In genomic region chr17:43914451-43914850, GRCh38 we compare ENCODE assay signal across 31 cellular contexts. TPM values are rescaled to one million over a fixed set of nuclear protein-coding genes. Genes with fewer than 3 reads are reported as not detected.
"Had no signal": no experiment of that assay in that cellular context is flagged by ENCODE, and none has a peak within 500 bp of the region (broad histone marks: within the 10 kb centered on the region; RNA-seq: fewer than 3 reads in every experiment).

No MANE protein-coding gene starts in this region.

- H3K27ac ChIP-seq: ascending aorta, cardiac muscle cell, colonic mucosa, Peyer's patch, SJSA1 had no signal

- H3K9ac ChIP-seq: SK-N-SH had no signal

- H3K27me3 ChIP-seq: ascending aorta, Peyer's patch had no signal

- H3K4me3 ChIP-seq: ascending aorta, cardiac muscle cell, colonic mucosa, Peyer's patch, SJSA1 had no signal

- H3K4me2 ChIP-seq: SK-N-SH had no signal

- H3K9me3 ChIP-seq: ascending aorta, colonic mucosa, Peyer's patch, SJSA1, SK-N-SH had no signal

- H3K36me3 ChIP-seq: ascending aorta, cardiac muscle cell, colonic mucosa, Peyer's patch, SJSA1 had no signal

- DNase-seq: activated CD4-positive, alpha-beta T cell treated with anti-CD3 and anti-CD28 coated beads for 36 hours; activated CD4-positive, alpha-beta T cell treated with anti-CD3 and anti-CD28 coated beads, Interleukin-2, amount 10 ng/mL, durations not matched to agents 7 days and 5 days; activated CD4-positive, alpha-beta T cell treated with anti-CD3 and anti-CD28 coated beads, Interleukin-2, amount 50 U/mL, for 48 hours; activated CD8-positive, alpha-beta T cell treated with anti-CD3 and anti-CD28 coated beads, Interleukin-2, amount 10 ng/mL, durations not matched to agents 7 days and 5 days; activated gamma-delta T cell; activated naive CD4-positive, alpha-beta T cell treated with Interleukin-2 at 50 U/mL for 16 hours; activated naive CD8-positive, alpha-beta T cell treated with anti-CD3 and anti-CD28 coated beads, Interleukin-2, amount 10 ng/mL, durations not matched to agents 7 days and 5 days; activated T-cell treated with anti-CD3 and anti-CD28 coated beads, Interleukin-2, amount 50 U/mL, for 24 hours; amygdala; colonic mucosa; NCI-H1092 treated with DMSO at 0.1 percent for 48 hours; NCI-H1417; NCI-H146; NCI-H187; NCI-H2029 treated with DMSO at 0.1 percent for 48 hours; NCI-H2227 treated with DMSO at 0.1 percent for 48 hours; NCI-H446; NCI-H510A treated with DMSO at 0.1 percent for 48 hours; PC-3; Peyer's patch; RPMI8226; SHP77 treated with DMSO at 0.1 percent for 48 hours; SK-N-SH had no signal

- ATAC-seq: activated CD4-positive, alpha-beta T cell treated with anti-CD3 and anti-CD28 coated beads for 36 hours; activated CD4-positive, CD25-positive, alpha-beta regulatory T cell treated with anti-CD3 and anti-CD28 coated beads, Interleukin-2, amount 50 U/mL, for 24 hours; activated CD8-positive, alpha-beta T cell treated with anti-CD3 and anti-CD28 coated beads, Interleukin-2, amount 10 ng/mL, durations not matched to agents 7 days and 5 days; PC-3; WTC11 had no signal

- H3K4me1 ChIP-seq: ascending aorta, colonic mucosa, Peyer's patch, SJSA1 had no signal

RNA-seq across cellular contexts. Expression of gene PPY, which starts 27.8 kb away (rescaled TPM):
- total RNA-seq: activated CD4-positive, alpha-beta T cell treated with anti-CD3 and anti-CD28 coated beads for 36 hours; activated CD4-positive, alpha-beta T cell treated with anti-CD3 and anti-CD28 coated beads, Interleukin-2, amount 10 ng/mL, durations not matched to agents 7 days and 5 days; activated CD8-positive, alpha-beta T cell treated with anti-CD3 and anti-CD28 coated beads, Interleukin-2, amount 10 ng/mL, durations not matched to agents 7 days and 5 days; activated naive CD8-positive, alpha-beta T cell treated with anti-CD3 and anti-CD28 coated beads, Interleukin-2, amount 10 ng/mL, durations not matched to agents 7 days and 5 days; activated T-helper 2 cell treated with anti-CD3 and anti-CD28 coated beads, Interferon-gamma antibody, Interleukin-2, Interleukin-4, amounts not matched to agents 10 μg/mL and 5 μg/mL and 100 μg/mL, durations not matched to agents 14 hours and 24 hours and 36 hours; ascending aorta; cardiac muscle cell; chondrocyte; M059J; PC-3; Peyer's patch; SJSA1; WTC11 had no signal

RNA-seq across cellular contexts. Expression of gene PYY, which starts 39.3 kb away (rescaled TPM):
- total RNA-seq: activated CD4-positive, alpha-beta T cell treated with anti-CD3 and anti-CD28 coated beads for 36 hours; activated CD4-positive, alpha-beta T cell treated with anti-CD3 and anti-CD28 coated beads, Interleukin-2, amount 10 ng/mL, durations not matched to agents 7 days and 5 days; activated CD8-positive, alpha-beta T cell treated with anti-CD3 and anti-CD28 coated beads, Interleukin-2, amount 10 ng/mL, durations not matched to agents 7 days and 5 days; activated naive CD8-positive, alpha-beta T cell treated with anti-CD3 and anti-CD28 coated beads, Interleukin-2, amount 10 ng/mL, durations not matched to agents 7 days and 5 days; ascending aorta; cardiac muscle cell; chondrocyte; M059J; PC-3; SJSA1 had no signal
